ENCODE assay signal across 20 cellular contexts in genomic region chr9:126604706-126605105, GRCh38. TPM values are rescaled to one million over a fixed set of nuclear protein-coding genes. Genes with fewer than 3 reads are reported as not detected.
DNase-seq lines count a peak whose midpoint lies in the region; ATAC-seq and TF ChIP-seq lines count a peak whose summit lies in the region.
"Had no signal": no experiment of that assay in that cellular context is flagged by ENCODE, and none has a peak within 500 bp of the region (broad histone marks: within the 10 kb centered on the region; RNA-seq: fewer than 3 reads in every experiment).

No MANE protein-coding gene starts in this region.

- H3K27ac ChIP-seq in left ventricle myocardium inferior (replicated peaks) = peak overlapping the region; percentile 55
- no peak overlapping the region for H3K27ac ChIP-seq in neural progenitor cell
- H3K27ac ChIP-seq: BLaER1 treated with 17β-estradiol and CSF1 and Interleukin-3, amounts not matched to agents 10 nM and 100 nM had no signal

- H3K36me3 ChIP-seq in left ventricle myocardium inferior (no peaks in the 10 kb centered on the region), neural progenitor cell (no peaks in the 10 kb centered on the region)
- H3K36me3 ChIP-seq: BLaER1 treated with 17β-estradiol and CSF1 and Interleukin-3, amounts not matched to agents 10 nM and 100 nM had no signal

- H3K27ac Mint-ChIP-seq in neural progenitor cell = no peak overlapping the region
- H3K27ac Mint-ChIP-seq in activated CD8-positive, alpha-beta T cell treated with anti-CD3 and anti-CD28 coated beads for 36 hours = no peak overlapping the region
- H3K27ac Mint-ChIP-seq: B cell; CD4-positive, CD25-positive, alpha-beta regulatory T cell; H9 had no signal

- TF ChIP-seq CTCF in left ventricle myocardium inferior (IDR thresholded peaks at IDR 0.05; ENCODE audit: borderline replicate concordance) (no peak), neural progenitor cell (IDR thresholded peaks at IDR 0.05) (no peak)
- no peak for TF ChIP-seq CTCF in activated CD8-positive, alpha-beta T cell treated with anti-CD3 and anti-CD28 coated beads for 36 hours (IDR thresholded peaks at IDR 0.05)

- H3K4me1 ChIP-seq in left ventricle myocardium inferior (peaks cover 13% of the 10 kb centered on the region), neural progenitor cell (no peaks in the 10 kb centered on the region)

- ATAC-seq in activated CD8-positive, alpha-beta T cell treated with anti-CD3 and anti-CD28 coated beads for 36 hours = no peak
- ATAC-seq: GM12878 had no signal

- no peak for DNase-seq in left ventricle myocardium inferior
- DNase-seq in cardiac septum (ENCODE audit: low spot score) = no peak
- peak; percentile 79 for DNase-seq in left kidney (ENCODE audit: low read depth, low spot score)
- DNase-seq in neural progenitor cell (ENCODE audit: low spot score) = peak; percentile 8
- DNase-seq in amygdala (lab: John Stamatoyannopoulos, UW) = no peak
- no peak for DNase-seq in activated naive CD4-positive, alpha-beta T cell treated with anti-CD3 and anti-CD28 coated beads, Interleukin-2, amount 50 U/mL, for 16 hours
- no peak for DNase-seq in activated CD8-positive, alpha-beta T cell treated with anti-CD3 and anti-CD28 coated beads for 36 hours
- DNase-seq: CD4-positive, CD25-positive, alpha-beta regulatory T cell; CD8-positive, alpha-beta memory T cell; COR-L47; DMS 273 treated with DMSO at 0.1 percent for 48 hours; DMS53; DND-41; EL; GOT3; H9 had no signal

- H3K9me3 ChIP-seq in left ventricle myocardium inferior (replicated peaks) (no peaks in the 10 kb centered on the region), neural progenitor cell (ENCODE audit: low read depth) (no peaks in the 10 kb centered on the region)
- H3K9me3 ChIP-seq: BLaER1 treated with 17β-estradiol and CSF1 and Interleukin-3, amounts not matched to agents 10 nM and 100 nM had no signal

- intact Hi-C loops in left ventricle myocardium inferior (cut with micrococcal nuclease) = no loop called here
- intact Hi-C loops in cardiac septum (cut with DNase I) = no loop called here
- intact Hi-C loops in activated CD8-positive, alpha-beta T cell treated with anti-CD3 and anti-CD28 coated beads for 36 hours (cut with micrococcal nuclease) = no loop called here

- H3K36me3 Mint-ChIP-seq in neural progenitor cell = peaks cover 3% of the 10 kb centered on the region
- H3K36me3 Mint-ChIP-seq in activated CD8-positive, alpha-beta T cell treated with anti-CD3 and anti-CD28 coated beads for 36 hours (ENCODE audit: low read depth) = no peaks in the 10 kb centered on the region
- H3K36me3 Mint-ChIP-seq: CD4-positive, CD25-positive, alpha-beta regulatory T cell; CD8-positive, alpha-beta memory T cell had no signal

- peaks cover 14% of the 10 kb centered on the region for H4K20me1 ChIP-seq in neural progenitor cell (ENCODE audit: low read depth)

- POLR2A ChIA-PET in activated CD8-positive, alpha-beta T cell treated with anti-CD3 and anti-CD28 coated beads for 36 hours (lab: Charles Lee) = no interaction called here

- H3K27me3 Mint-ChIP-seq in neural progenitor cell (ENCODE audit: insufficient read depth, low read depth) = peaks cover 33% of the 10 kb centered on the region
- peaks cover 41% of the 10 kb centered on the region for H3K27me3 Mint-ChIP-seq in activated CD8-positive, alpha-beta T cell treated with anti-CD3 and anti-CD28 coated beads for 36 hours

- H3K79me2 ChIP-seq in neural progenitor cell (ENCODE audit: low read depth) = no peaks in the 10 kb centered on the region

- no peak overlapping the region for H2AFZ ChIP-seq in neural progenitor cell (replicated peaks)

- H3K9me3 Mint-ChIP-seq in neural progenitor cell = no peaks in the 10 kb centered on the region
- H3K9me3 Mint-ChIP-seq in activated CD8-positive, alpha-beta T cell treated with anti-CD3 and anti-CD28 coated beads for 36 hours = no peaks in the 10 kb centered on the region
- H3K9me3 Mint-ChIP-seq: CD4-positive, CD25-positive, alpha-beta regulatory T cell; CD8-positive, alpha-beta memory T cell; H9 had no signal

- H3K27me3 ChIP-seq in left ventricle myocardium inferior (ENCODE audit: low read depth) (peaks cover 49% of the 10 kb centered on the region), neural progenitor cell (peaks cover 88% of the 10 kb centered on the region)

- no peaks in the 10 kb centered on the region for H3F3A ChIP-seq in neural progenitor cell (ENCODE audit: low read depth)

- no peak overlapping the region for H3K9ac ChIP-seq in neural progenitor cell
- H3K9ac ChIP-seq: BLaER1 treated with 17β-estradiol and CSF1 and Interleukin-3, amounts not matched to agents 10 nM and 100 nM had no signal

- CTCF ChIA-PET in activated CD8-positive, alpha-beta T cell treated with anti-CD3 and anti-CD28 coated beads for 36 hours (lab: Charles Lee) = no interaction called here

- H3K4me1 Mint-ChIP-seq in neural progenitor cell = peaks cover 21% of the 10 kb centered on the region
- no peaks in the 10 kb centered on the region for H3K4me1 Mint-ChIP-seq in activated CD8-positive, alpha-beta T cell treated with anti-CD3 and anti-CD28 coated beads for 36 hours (ENCODE audit: low read depth)
- H3K4me1 Mint-ChIP-seq: CD4-positive, CD25-positive, alpha-beta regulatory T cell had no signal

- no peak overlapping the region for H3K4me3 Mint-ChIP-seq in neural progenitor cell
- no peak overlapping the region for H3K4me3 Mint-ChIP-seq in activated CD8-positive, alpha-beta T cell treated with anti-CD3 and anti-CD28 coated beads for 36 hours
- H3K4me3 Mint-ChIP-seq: B cell; CD4-positive, CD25-positive, alpha-beta regulatory T cell; CD8-positive, alpha-beta memory T cell; H9 had no signal

- H3K4me3 ChIP-seq in left ventricle myocardium inferior = no peak overlapping the region
- no peak overlapping the region for H3K4me3 ChIP-seq in neural progenitor cell
- H3K4me3 ChIP-seq: BLaER1 treated with 17β-estradiol and CSF1 and Interleukin-3, amounts not matched to agents 10 nM and 100 nM; GM12878 had no signal

- no peak overlapping the region for H3K4me2 ChIP-seq in neural progenitor cell
- H3K4me2 ChIP-seq: BLaER1 treated with 17β-estradiol and CSF1 and Interleukin-3, amounts not matched to agents 10 nM and 100 nM had no signal

RNA-seq across cellular contexts. Expression of gene LMX1B, which starts 9.0 kb away (rescaled TPM):
- total RNA-seq in left ventricle myocardium inferior (1.3 TPM), cardiac septum (0.62 TPM), neural progenitor cell (ENCODE audit: low replicate concordance) (0.19 and 0.50 TPM in 2 replicates)
- total RNA-seq in activated CD8-positive, alpha-beta T cell treated with anti-CD3 and anti-CD28 coated beads for 36 hours = not detected
- total RNA-seq: B cell; CD4-positive, CD25-positive, alpha-beta regulatory T cell; CD8-positive, alpha-beta memory T cell; GM12878; HT-29 had no signal

Comparison
In these comparisons a context has a peak if more than half of its experiments do, and no peak if none do; other contexts are left out.
1. DNase-seq: peak in left kidney (single experiment) and neural progenitor cell (single experiment); none in left ventricle myocardium inferior (single experiment), cardiac septum (single experiment), amygdala (0 of 56), activated naive CD4-positive, alpha-beta T cell treated with anti-CD3 and anti-CD28 coated beads, Interleukin-2, amount 50 U/mL, for 16 hours (single experiment) and activated CD8-positive, alpha-beta T cell treated with anti-CD3 and anti-CD28 coated beads for 36 hours (single experiment).